In genomic region chr2:97645700-97646629, GRCh38 we compare ENCODE assay signal across 7 cellular contexts. TPM values are rescaled to one million over a fixed set of nuclear protein-coding genes. Genes with fewer than 3 reads are reported as not detected.
DNase-seq lines count a peak whose midpoint lies in the region; ATAC-seq and TF ChIP-seq lines count a peak whose summit lies in the region.

Gene COX5B, plus strand, starts transcription at chr2:97646062. Its CDS starts 25 bp downstream, at chr2:97646087.

- no peak for TF ChIP-seq CTCF in hepatocyte (IDR thresholded peaks at IDR 0.05; ENCODE audit: poor library complexity)

- H3K4me2 ChIP-seq in hepatocyte, result peak within 1 kb of the TSS; percentile 96

- peaks cover 15% of the 10 kb centered on the region for H3K79me2 ChIP-seq in hepatocyte

- no peaks in the 10 kb centered on the region for H4K20me1 ChIP-seq in hepatocyte (ENCODE audit: insufficient read depth, poor library complexity, severe bottlenecking)

- peaks cover 5% of the 10 kb centered on the region for H3K4me1 ChIP-seq in hepatocyte (ENCODE audit: insufficient read depth)

- peaks cover 6% of the 10 kb centered on the region for H3K36me3 ChIP-seq in hepatocyte (replicated peaks; ENCODE audit: insufficient read depth, low read depth)

- H3K4me3 ChIP-seq in hepatocyte, result peak within 1 kb of the TSS; percentile 77

- peak within 1 kb of the TSS; percentile 93 for H3K27ac ChIP-seq in hepatocyte

- no peaks in the 10 kb centered on the region for H3K9me3 ChIP-seq in hepatocyte (ENCODE audit: low read depth)

- ATAC-seq in GM18508 (IDR thresholded peaks at IDR 0.05; ENCODE audit: insufficient read depth, unreplicated experiment), result peak; percentile 76
- peak; percentile 91 for ATAC-seq in HG03025 (IDR thresholded peaks at IDR 0.05; ENCODE audit: low FRiP score, unreplicated experiment)

- DNase-seq in NCI-H2081 (lab: John Stamatoyannopoulos, UW), result peak; percentile 98
- DNase-seq in T1000 (lab: John Stamatoyannopoulos, UW), result peak; percentile 90
- DNase-seq in astrocyte of the hippocampus (ENCODE audit: low read depth, low spot score), result peak; percentile 99
- peak; percentile 99 for DNase-seq in hepatocyte (ENCODE audit: low spot score)
- DNase-seq in retina, result peak; percentile 96

- 1% methylated on average over 62 of the region's 63 CpGs for WGBS in hepatocyte (ENCODE audit: low lambda C conversion rate, missing lambda C conversion rate)

- H3K27me3 ChIP-seq in hepatocyte, result no peaks in the 10 kb centered on the region

- peak within 1 kb of the TSS; percentile 94 for H2AFZ ChIP-seq in hepatocyte

- H3K9me2 ChIP-seq in hepatocyte (replicated peaks; ENCODE audit: insufficient read depth), result no peaks in the 10 kb centered on the region

RNA-seq across cellular contexts. Expression of gene COX5B, which starts in this region (rescaled TPM):
- 210 and 250 TPM in 2 replicates for total RNA-seq in hepatocyte
- polyA plus RNA-seq in hepatocyte, result 475 and 495 TPM in 2 replicates

Comparison
In these comparisons a context has a peak if more than half of its experiments do, and no peak if none do; other contexts are left out.
1. Peak in every context shown above with its lines: DNase-seq, ATAC-seq, H3K4me3 ChIP-seq and H3K27ac ChIP-seq.